8 cellular contexts compared by ENCODE assay signal in the genomic region with DNA sequence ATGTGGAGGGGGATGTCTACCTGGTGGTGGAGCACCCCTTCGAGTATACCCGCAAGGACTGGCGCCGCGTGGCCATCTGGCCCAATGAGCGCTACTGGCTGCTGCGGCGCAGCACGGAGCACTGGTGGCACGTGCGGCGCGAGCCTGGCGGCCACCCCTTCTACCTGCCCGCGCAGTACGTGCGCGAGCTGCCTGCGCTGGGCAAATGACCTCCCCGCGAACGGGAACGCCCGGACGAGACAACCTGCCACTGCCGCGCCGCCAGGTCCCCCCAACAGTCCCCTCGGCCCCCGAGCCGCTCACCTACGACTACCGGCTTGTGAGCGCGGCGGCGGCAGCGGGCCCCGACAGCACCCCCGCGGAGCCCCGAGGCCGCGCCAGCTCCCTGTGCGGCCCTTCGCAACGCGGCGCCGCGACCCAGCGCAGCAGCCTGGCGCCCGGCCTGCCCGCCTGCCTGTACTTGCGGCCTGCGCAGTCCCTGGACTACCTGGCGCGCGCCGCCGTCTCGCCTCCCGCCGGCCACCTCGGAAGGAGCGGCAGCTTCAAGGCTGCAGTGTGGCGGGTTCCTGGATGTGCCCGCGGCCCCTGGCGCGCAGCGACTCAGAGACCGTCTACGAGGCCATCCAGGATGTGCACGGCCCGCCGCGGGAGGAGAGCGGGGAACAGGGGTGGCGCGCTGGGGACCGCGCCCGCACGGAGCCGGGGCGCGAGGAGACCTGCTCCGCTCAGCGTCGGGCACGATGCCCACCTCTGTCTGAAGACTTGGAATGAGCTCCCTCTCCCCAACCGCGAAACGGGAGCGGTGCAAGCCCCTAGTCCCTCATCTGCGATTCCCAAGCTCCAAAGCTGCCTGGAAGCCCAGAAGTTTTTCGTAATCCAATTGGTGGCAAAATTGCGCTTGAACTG. TPM values are rescaled to one million over a fixed set of nuclear protein-coding genes. Genes with fewer than 3 reads are reported as not detected.
DNase-seq lines count a peak whose midpoint lies in the region; ATAC-seq and TF ChIP-seq lines count a peak whose summit lies in the region.

No MANE protein-coding gene starts in this region.

- H3K9me3 ChIP-seq in hepatocyte (ENCODE audit: low read depth), result no peaks in the 10 kb centered on the region

- peak overlapping the region; percentile 78 for H3K4me2 ChIP-seq in hepatocyte

- no peak overlapping the region for H3K4me3 ChIP-seq in hepatocyte

- no peak overlapping the region for H3K27ac Mint-ChIP-seq in activated CD4-positive, alpha-beta memory T cell treated with anti-CD3 and anti-CD28 coated beads, Interleukin-2, amount 10 ng/mL, durations not matched to agents 7 days and 5 days

- H3K27me3 Mint-ChIP-seq in activated CD4-positive, alpha-beta memory T cell treated with anti-CD3 and anti-CD28 coated beads, Interleukin-2, amount 10 ng/mL, durations not matched to agents 7 days and 5 days, result peaks cover 41% of the 10 kb centered on the region

- H3K36me3 Mint-ChIP-seq in activated CD4-positive, alpha-beta memory T cell treated with anti-CD3 and anti-CD28 coated beads, Interleukin-2, amount 10 ng/mL, durations not matched to agents 7 days and 5 days (ENCODE audit: low read depth), result no peaks in the 10 kb centered on the region

- WGBS in hepatocyte (ENCODE audit: low lambda C conversion rate, missing lambda C conversion rate), result 4% methylated on average over 85 of the region's 101 CpGs

- DNase-seq in Right ventricle myocardium superior (peak; percentile 42), Right ventricle myocardium inferior (ENCODE audit: missing footprints) (no peak), hepatocyte (ENCODE audit: low spot score) (peak; percentile 29), LoVo (ENCODE audit: low spot score) (no peak)
- DNase-seq in activated CD4-positive, alpha-beta memory T cell treated with anti-CD3 and anti-CD28 coated beads, Interleukin-2, amount 10 ng/mL, durations not matched to agents 7 days and 5 days, result peak; percentile 57
- DNase-seq in stimulated activated naive CD8-positive, alpha-beta T cell treated with anti-CD3 and anti-CD28 coated beads, Interleukin-15, Interleukin-2, amounts not matched to agents 100 U/mL and 50 U/mL, for 24 hours, result peak; percentile 54

- H3K4me1 ChIP-seq in hepatocyte (ENCODE audit: insufficient read depth), result peaks cover 33% of the 10 kb centered on the region

- no peaks in the 10 kb centered on the region for H3K9me2 ChIP-seq in hepatocyte (replicated peaks; ENCODE audit: insufficient read depth)

- no peaks in the 10 kb centered on the region for H3K79me2 ChIP-seq in hepatocyte

- H3K4me3 Mint-ChIP-seq in activated CD4-positive, alpha-beta memory T cell treated with anti-CD3 and anti-CD28 coated beads, Interleukin-2, amount 10 ng/mL, durations not matched to agents 7 days and 5 days, result peak overlapping the region; percentile 70

- CTCF ChIA-PET in activated CD4-positive, alpha-beta memory T cell treated with anti-CD3 and anti-CD28 coated beads, Interleukin-2, amount 10 ng/mL, durations not matched to agents 7 days and 5 days (lab: Charles Lee), result interaction anchor here (0.8 to 4.7 kb wide), 15 partner anchors 15 to 264 kb away, joined by 3 to 105 read pairs (median 5); partner anchors contain the start of gene AMZ2

- H2AFZ ChIP-seq in hepatocyte, result no peak overlapping the region

- H3K27me3 ChIP-seq in hepatocyte, result peaks cover 74% of the 10 kb centered on the region

- no peak for TF ChIP-seq CTCF in hepatocyte (IDR thresholded peaks at IDR 0.05; ENCODE audit: poor library complexity)

- no peak overlapping the region for H3K27ac ChIP-seq in hepatocyte

- peaks cover 46% of the 10 kb centered on the region for H3K4me1 Mint-ChIP-seq in activated CD4-positive, alpha-beta memory T cell treated with anti-CD3 and anti-CD28 coated beads, Interleukin-2, amount 10 ng/mL, durations not matched to agents 7 days and 5 days

- ATAC-seq in Right ventricle myocardium superior (ENCODE audit: poor library complexity) (peak; percentile 5), Right ventricle myocardium inferior (no peak), HG02610 (IDR thresholded peaks at IDR 0.05; ENCODE audit: unreplicated experiment) (no peak), HG02938 (IDR thresholded peaks at IDR 0.05; ENCODE audit: unreplicated experiment) (no peak)
- ATAC-seq in stimulated activated naive CD8-positive, alpha-beta T cell treated with anti-CD3 and anti-CD28 coated beads, Interleukin-15, Interleukin-2, amounts not matched to agents 100 U/mL and 50 U/mL, for 24 hours, result peak; percentile 44

- POLR2A ChIA-PET in activated CD4-positive, alpha-beta memory T cell treated with anti-CD3 and anti-CD28 coated beads, Interleukin-2, amount 10 ng/mL, durations not matched to agents 7 days and 5 days (lab: Charles Lee), result interaction anchor here (0.6 to 7.8 kb wide), 12 partner anchors 14 to 269 kb away, joined by 3 to 153 read pairs (median 4); partner anchors contain the start of genes AMZ2 and WIPI1

- intact Hi-C loops in Right ventricle myocardium superior (cut with DNase I), result no loop called here
- intact Hi-C loops in Right ventricle myocardium inferior (cut with DNase I), result no loop called here

- no peaks in the 10 kb centered on the region for H4K20me1 ChIP-seq in hepatocyte (ENCODE audit: insufficient read depth, poor library complexity, severe bottlenecking)

- no peaks in the 10 kb centered on the region for H3K36me3 ChIP-seq in hepatocyte (replicated peaks; ENCODE audit: insufficient read depth, low read depth)

- H3K9me3 Mint-ChIP-seq in activated CD4-positive, alpha-beta memory T cell treated with anti-CD3 and anti-CD28 coated beads, Interleukin-2, amount 10 ng/mL, durations not matched to agents 7 days and 5 days, result no peaks in the 10 kb centered on the region

RNA-seq across cellular contexts. Expression of gene AMZ2, which starts 48.7 kb away (rescaled TPM):
- 89.5 TPM for total RNA-seq in Right ventricle myocardium superior
- total RNA-seq in Right ventricle myocardium inferior, result 89.8 TPM
- 100 to 1,000 TPM; 106 to 121 TPM for total RNA-seq in activated CD4-positive, alpha-beta memory T cell treated with anti-CD3 and anti-CD28 coated beads, Interleukin-2, amount 10 ng/mL, durations not matched to agents 7 days and 5 days
- 58.8 and 64.7 TPM in 2 replicates for total RNA-seq in hepatocyte
- polyA plus RNA-seq in hepatocyte, result 51.6 and 53.1 TPM in 2 replicates

Comparison
In these comparisons a context has a peak if more than half of its experiments do, and no peak if none do; other contexts are left out.
1. ATAC-seq: peak in Right ventricle myocardium superior (single experiment) and stimulated activated naive CD8-positive, alpha-beta T cell treated with anti-CD3 and anti-CD28 coated beads, Interleukin-15, Interleukin-2, amounts not matched to agents 100 U/mL and 50 U/mL, for 24 hours (single experiment); none in Right ventricle myocardium inferior (single experiment), HG02610 (single experiment) and HG02938 (single experiment).
2. DNase-seq: peak in Right ventricle myocardium superior (single experiment), activated CD4-positive, alpha-beta memory T cell treated with anti-CD3 and anti-CD28 coated beads, Interleukin-2, amount 10 ng/mL, durations not matched to agents 7 days and 5 days (single experiment), hepatocyte (single experiment) and stimulated activated naive CD8-positive, alpha-beta T cell treated with anti-CD3 and anti-CD28 coated beads, Interleukin-15, Interleukin-2, amounts not matched to agents 100 U/mL and 50 U/mL, for 24 hours (single experiment); none in Right ventricle myocardium inferior (single experiment) and LoVo (single experiment).